10 cellular contexts compared by ENCODE assay signal in genomic region chr1:26318338-26319064, GRCh38. TPM values are rescaled to one million over a fixed set of nuclear protein-coding genes. Genes with fewer than 3 reads are reported as not detected.
DNase-seq lines count a peak whose midpoint lies in the region; FAIRE-seq and TF ChIP-seq lines count a peak whose summit lies in the region.
"Had no signal": no experiment of that assay in that cellular context is flagged by ENCODE, and none has a peak within 500 bp of the region (broad histone marks: within the 10 kb centered on the region; RNA-seq: fewer than 3 reads in every experiment).

No MANE protein-coding gene starts in this region.

- H3K36me3 Mint-ChIP-seq in endodermal cell (ENCODE audit: low read depth): peaks cover 13% of the 10 kb centered on the region

- peaks cover 26% of the 10 kb centered on the region for H3K4me1 Mint-ChIP-seq in endodermal cell

- DNase-seq in GM12891 (ENCODE audit: insufficient read length, low spot score): no peak
- peak in 2 of 3 donors; percentile 62 to 79 for DNase-seq in Peyer's patch
- DNase-seq in endodermal cell: no peak
- DNase-seq in stimulated activated CD4-positive, alpha-beta T cell treated with anti-CD3 and anti-CD28 coated beads, Interleukin-1b, Interleukin-23, amount 100 ng/mL, for 48 hours: peak; percentile 60
- DNase-seq in NCI-H1105 (lab: John Stamatoyannopoulos, UW): no peak
- DNase-seq in NCI-H1092 (lab: John Stamatoyannopoulos, UW): no peak
- no peak for DNase-seq in NCI-H446 treated with DMSO at 0.1 percent for 48 hours (lab: John Stamatoyannopoulos, UW)
- DNase-seq in effector CD4-positive, alpha-beta T cell: no peak

- no peaks in the 10 kb centered on the region for H3K9me3 Mint-ChIP-seq in endodermal cell

- H3K27me3 ChIP-seq in Peyer's patch (no peaks in the 10 kb centered on the region), endodermal cell (ENCODE audit: control insufficient read depth, insufficient read depth, low read length, poor library complexity, severe bottlenecking) (no peaks in the 10 kb centered on the region)

- TF ChIP-seq CTCF in Peyer's patch (IDR thresholded peaks at IDR 0.05) (no peak), endodermal cell (conservative IDR thresholded peaks at IDR 0.05) (no peak)

- no peak overlapping the region for H3K4me3 Mint-ChIP-seq in endodermal cell

- no peak overlapping the region for H3K9ac ChIP-seq in endodermal cell (ENCODE audit: extremely low read depth, low read length, poor library complexity, severe bottlenecking)

- peak overlapping the region; percentile 68 to 90 (median 74) for H3K27ac ChIP-seq in Peyer's patch
- H3K27ac ChIP-seq in endodermal cell (ENCODE audit: low read depth, low read length): no peak overlapping the region

- H3K4me3 ChIP-seq in Peyer's patch (peak overlapping the region; percentile 46 to 60 (median 54)), endodermal cell (ENCODE audit: low read length) (no peak overlapping the region)

- 0 out of 2 replicates have a peak, but pooled peaks have one; percentile 9 for TF ChIP-seq POLR2A in GM12891 (IDR thresholded peaks at IDR 0.05; ENCODE audit: low read depth, low read length)
- no peak for TF ChIP-seq POLR2A in Peyer's patch (IDR thresholded peaks at IDR 0.05)

- peak; percentile 95 for FAIRE-seq in GM12891 (lab: Jason Lieb, UNC)

- H3K27me3 Mint-ChIP-seq in endodermal cell (ENCODE audit: insufficient read depth): peaks cover 4% of the 10 kb centered on the region

- peaks cover 0 to 33% (median 20%) of the 10 kb centered on the region in 4 donors for H3K4me1 ChIP-seq in Peyer's patch
- H3K4me1 ChIP-seq in endodermal cell (ENCODE audit: control insufficient read depth, insufficient read depth, low read length): no peaks in the 10 kb centered on the region

- WGBS in endodermal cell (ENCODE audit: insufficient coverage in 1 of 2, insufficient read length in 1 of 2), 2 experiments: 94 to 100% methylated on average over 4 to 9 of the region's 9 CpGs

- H3K27ac Mint-ChIP-seq in endodermal cell: peak overlapping the region; percentile 59

- H3K9me3 ChIP-seq in Peyer's patch: no peaks in the 10 kb centered on the region
- H3K9me3 ChIP-seq in endodermal cell (ENCODE audit: control insufficient read depth, low read length): no peaks in the 10 kb centered on the region

- peaks cover 0 to 12% (median 0%) of the 10 kb centered on the region in 3 donors for H3K36me3 ChIP-seq in Peyer's patch
- no peaks in the 10 kb centered on the region for H3K36me3 ChIP-seq in endodermal cell (ENCODE audit: control insufficient read depth, insufficient read depth, low read length)

TF ChIP-seq in GM12891, 5 proteins besides CTCF, POLR2A, EP300 and RAD21:
- TF ChIP-seq POU2F2 (IDR thresholded peaks at IDR 0.05; ENCODE audit: low read depth, low read length): no peak
- TF ChIP-seq SPI1 (IDR thresholded peaks at IDR 0.05; ENCODE audit: low read depth, low read length): peak; percentile 71

RNA-seq across cellular contexts. Expression of gene CD52, which starts 0.7 kb away (rescaled TPM):
- 874 TPM for polyA plus RNA-seq in GM12891 (2012; ENCODE audit: low read depth, missing spikeins)
- 100 to 1,000 TPM in 1 of 4 donors, 10 to 100 TPM in 1, 1 to 10 TPM in 2; 4.7 to 135 (median 13.6) TPM for total RNA-seq in Peyer's patch
- total RNA-seq in endodermal cell: 1 to 10 TPM; 3.7 to 4.4 TPM
- 0.82 TPM for polyA plus RNA-seq in endodermal cell (2013, experiment 1 of 2)
- not detected for polyA plus RNA-seq in endodermal cell (2013, experiment 2 of 2)
- total RNA-seq: dermis microvascular lymphatic vessel endothelial cell, lung microvascular endothelial cell had no signal

RNA-seq across cellular contexts. Expression of gene UBXN11, which starts 12.1 kb away (rescaled TPM):
- 12.8 TPM for polyA plus RNA-seq in GM12891 (2012; ENCODE audit: low read depth, missing spikeins)
- 10 to 100 TPM in 3 of 4 donors, 1 to 10 TPM in 1; 3.9 to 68.5 (median 18.2) TPM for total RNA-seq in Peyer's patch
- total RNA-seq in endodermal cell: 10 to 100 TPM; 24.3 to 30.3 TPM
- 18.5 TPM for polyA plus RNA-seq in endodermal cell (2013, experiment 1 of 2)
- 19.1 TPM for polyA plus RNA-seq in endodermal cell (2013, experiment 2 of 2)

RNA-seq across cellular contexts. Expression of gene CRYBG2, which starts 35.4 kb away (rescaled TPM):
- polyA plus RNA-seq in GM12891 (2012; ENCODE audit: low read depth, missing spikeins): 0.21 TPM
- 10 to 100 TPM in 3 of 4 donors, not detected in 1; 42.0 to 51.9 (median 51.8) TPM for total RNA-seq in Peyer's patch
- 10 to 100 TPM in 1 of 2 donors, 1 to 10 TPM in 1; 9.0 to 15.1 TPM for total RNA-seq in endodermal cell
- 5.9 TPM for polyA plus RNA-seq in endodermal cell (2013, experiment 1 of 2)
- polyA plus RNA-seq in endodermal cell (2013, experiment 2 of 2): 4.4 TPM
- total RNA-seq: lung microvascular endothelial cell had no signal

RNA-seq across cellular contexts. Expression of gene SH3BGRL3, which starts 38.6 kb away (rescaled TPM):
- polyA plus RNA-seq in GM12891 (2012; ENCODE audit: low read depth, missing spikeins): 92.2 TPM
- total RNA-seq in Peyer's patch (10 to 100 TPM; 62.7 to 91.8 (median 89.6) TPM), endodermal cell (100 to 1,000 TPM; 119 to 132 TPM)
- 187 TPM for polyA plus RNA-seq in endodermal cell (2013, experiment 1 of 2)
- polyA plus RNA-seq in endodermal cell (2013, experiment 2 of 2): 194 TPM

RNA-seq across cellular contexts. Expression of gene ZNF683, which starts 54.0 kb away (rescaled TPM):
- not detected for polyA plus RNA-seq in GM12891 (2012; ENCODE audit: low read depth, missing spikeins)
- total RNA-seq in Peyer's patch (not detected), endodermal cell (not detected)
- polyA plus RNA-seq in endodermal cell (2013, experiment 1 of 2): not detected
- not detected for polyA plus RNA-seq in endodermal cell (2013, experiment 2 of 2)
- total RNA-seq: dermis microvascular lymphatic vessel endothelial cell, lung microvascular endothelial cell had no signal

Comparison
In these comparisons a context has a peak if more than half of its experiments do, and no peak if none do; other contexts are left out.
1. DNase-seq: peak in Peyer's patch (2 of 3) and stimulated activated CD4-positive, alpha-beta T cell treated with anti-CD3 and anti-CD28 coated beads, Interleukin-1b, Interleukin-23, amount 100 ng/mL, for 48 hours (single experiment); none in GM12891 (single experiment), endodermal cell (single experiment), NCI-H1105 (single experiment), NCI-H1092 (single experiment), NCI-H446 treated with DMSO at 0.1 percent for 48 hours (single experiment) and effector CD4-positive, alpha-beta T cell (single experiment).